Comparison of ENCODE assay signal across 30 cellular contexts in genomic region chr5:28281381-28281780, GRCh38.
DNase-seq lines count a peak whose midpoint lies in the region; FAIRE-seq and TF ChIP-seq lines count a peak whose summit lies in the region.
"Had no signal": no experiment of that assay in that cellular context is flagged by ENCODE, and none has a peak within 500 bp of the region (broad histone marks: within the 10 kb centered on the region; RNA-seq: fewer than 3 reads in every experiment).

No MANE protein-coding gene starts in this region.

- H3K27me3 Mint-ChIP-seq in astrocyte (ENCODE audit: low read depth, unreplicated experiment) (no peaks in the 10 kb centered on the region), neural progenitor cell (ENCODE audit: insufficient read depth, low read depth) (no peaks in the 10 kb centered on the region)
- H3K27me3 Mint-ChIP-seq: activated CD4-positive, alpha-beta memory T cell treated with anti-CD3 and anti-CD28 coated beads for 36 hours; CD4-positive, CD25-positive, alpha-beta regulatory T cell; memory B cell had no signal

- H3K4me3 Mint-ChIP-seq in astrocyte (ENCODE audit: unreplicated experiment) (no peak overlapping the region), neural progenitor cell (no peak overlapping the region)
- H3K4me3 Mint-ChIP-seq: activated CD4-positive, alpha-beta memory T cell treated with anti-CD3 and anti-CD28 coated beads for 36 hours; CD4-positive, CD25-positive, alpha-beta regulatory T cell; HFFc6; memory B cell had no signal

- H3K36me3 ChIP-seq in astrocyte (ENCODE audit: insufficient read depth, low read length) (no peaks in the 10 kb centered on the region), neural progenitor cell (no peaks in the 10 kb centered on the region)
- H3K36me3 ChIP-seq: ascending aorta, SJSA1, uterus had no signal

- H4K20me1 ChIP-seq in astrocyte (ENCODE audit: insufficient read depth, low read length), result no peaks in the 10 kb centered on the region
- no peaks in the 10 kb centered on the region for H4K20me1 ChIP-seq in neural progenitor cell (ENCODE audit: low read depth)

- peak; percentile 34 for FAIRE-seq in astrocyte (lab: Jason Lieb, UNC)
- FAIRE-seq: GM12892 had no signal

- no peak for TF ChIP-seq CTCF in astrocyte (IDR thresholded peaks at IDR 0.05; ENCODE audit: insufficient read depth, low read depth, low read length)
- no peak for TF ChIP-seq CTCF in fibroblast of pulmonary artery (IDR thresholded peaks at IDR 0.05; ENCODE audit: low read length, missing control alignments)
- TF ChIP-seq CTCF in neural progenitor cell (IDR thresholded peaks at IDR 0.05), result no peak

- H3K4me1 Mint-ChIP-seq in astrocyte (ENCODE audit: low read depth, unreplicated experiment) (peaks cover 22% of the 10 kb centered on the region), neural progenitor cell (no peaks in the 10 kb centered on the region)
- H3K4me1 Mint-ChIP-seq: CD4-positive, CD25-positive, alpha-beta regulatory T cell; memory B cell had no signal

- DNase-seq in LHCN-M2 (ENCODE audit: low read depth) (peak; percentile 48), astrocyte (ENCODE audit: low read depth) (peak; percentile 51), fibroblast of pulmonary artery (ENCODE audit: low read depth) (peak; percentile 34), stromal cell of bone marrow (ENCODE audit: low read depth) (peak; percentile 13), islet precursor cell (no peak), NCI-H2171 (lab: John Stamatoyannopoulos, UW) (no peak), neural progenitor cell (ENCODE audit: low spot score) (no peak)
- DNase-seq: activated CD4-positive, alpha-beta memory T cell treated with anti-CD3 and anti-CD28 coated beads for 36 hours; activated CD8-positive, alpha-beta memory T cell treated with anti-CD3 and anti-CD28 coated beads, Interleukin-2, amount 50 U/mL, for 48 hours; CD4-positive, CD25-positive, alpha-beta regulatory T cell; DMS 273 treated with DMSO at 0.1 percent for 48 hours; EL; foreskin fibroblast; GM23248; HFFc6; Kasumi-1; NCI-H1694; NCI-H526; psoas muscle; stimulated activated naive CD4-positive, alpha-beta T cell; T-helper 1 cell; testis; uterus had no signal

- peak overlapping the region; percentile 96 for H3K27ac Mint-ChIP-seq in astrocyte (ENCODE audit: unreplicated experiment)
- no peak overlapping the region for H3K27ac Mint-ChIP-seq in neural progenitor cell
- H3K27ac Mint-ChIP-seq: activated CD4-positive, alpha-beta memory T cell treated with anti-CD3 and anti-CD28 coated beads for 36 hours; activated naive CD4-positive, alpha-beta T cell treated with anti-CD3 and anti-CD28 coated beads, Interleukin-2, amount 50 U/mL, for 72 hours; CD4-positive, CD25-positive, alpha-beta regulatory T cell; HFFc6; memory B cell had no signal

- H3K27ac ChIP-seq in astrocyte (ENCODE audit: low read depth, low read length) (no peak overlapping the region), neural progenitor cell (no peak overlapping the region)
- H3K27ac ChIP-seq: ascending aorta, epithelial cell of prostate, GM23248, HL-60, psoas muscle, SJSA1, testis, uterus had no signal

- peaks cover 4% of the 10 kb centered on the region for H3K4me1 ChIP-seq in astrocyte (ENCODE audit: insufficient read depth, low read length)
- no peaks in the 10 kb centered on the region for H3K4me1 ChIP-seq in neural progenitor cell
- H3K4me1 ChIP-seq: ascending aorta, psoas muscle, SJSA1, testis, uterus had no signal

- H3K36me3 Mint-ChIP-seq in astrocyte (ENCODE audit: low read depth, unreplicated experiment) (no peaks in the 10 kb centered on the region), neural progenitor cell (no peaks in the 10 kb centered on the region)
- H3K36me3 Mint-ChIP-seq: activated CD4-positive, alpha-beta memory T cell treated with anti-CD3 and anti-CD28 coated beads for 36 hours; activated naive CD4-positive, alpha-beta T cell treated with anti-CD3 and anti-CD28 coated beads, Interleukin-2, amount 50 U/mL, for 72 hours; CD4-positive, CD25-positive, alpha-beta regulatory T cell; memory B cell had no signal

- no peak overlapping the region for H3K4me3 ChIP-seq in astrocyte (ENCODE audit: insufficient read depth, low read depth, low read length)
- no peak overlapping the region for H3K4me3 ChIP-seq in fibroblast of pulmonary artery (replicated peaks; ENCODE audit: low read depth, low read length)
- no peak overlapping the region for H3K4me3 ChIP-seq in neural progenitor cell
- H3K4me3 ChIP-seq: ascending aorta, GM23248, psoas muscle, SJSA1, testis, uterus had no signal

- H3F3A ChIP-seq in neural progenitor cell (ENCODE audit: low read depth), result no peaks in the 10 kb centered on the region

- H3K9me3 ChIP-seq in astrocyte (ENCODE audit: insufficient read depth, low read depth, low read length), result no peaks in the 10 kb centered on the region
- no peaks in the 10 kb centered on the region for H3K9me3 ChIP-seq in neural progenitor cell (ENCODE audit: low read depth)
- H3K9me3 ChIP-seq: ascending aorta, psoas muscle, SJSA1, testis, uterus had no signal

- H3K9me3 Mint-ChIP-seq in astrocyte (ENCODE audit: unreplicated experiment) (no peaks in the 10 kb centered on the region), neural progenitor cell (no peaks in the 10 kb centered on the region)

- H3K79me2 ChIP-seq in astrocyte (ENCODE audit: insufficient read depth, low read length) (no peaks in the 10 kb centered on the region), neural progenitor cell (ENCODE audit: low read depth) (no peaks in the 10 kb centered on the region)

- no peak overlapping the region for H2AFZ ChIP-seq in astrocyte (ENCODE audit: low read depth, low read length)
- no peak overlapping the region for H2AFZ ChIP-seq in neural progenitor cell (replicated peaks)
- H2AFZ ChIP-seq: GM23248 had no signal

- H3K4me2 ChIP-seq in astrocyte (ENCODE audit: low read length), result no peak overlapping the region
- H3K4me2 ChIP-seq in neural progenitor cell, result no peak overlapping the region

- no peaks in the 10 kb centered on the region for H3K27me3 ChIP-seq in astrocyte (ENCODE audit: insufficient read depth, low read length)
- H3K27me3 ChIP-seq in neural progenitor cell, result no peaks in the 10 kb centered on the region
- H3K27me3 ChIP-seq: ascending aorta, SJSA1, testis, uterus had no signal

- H3K9ac ChIP-seq in astrocyte (ENCODE audit: low read length), result no peak overlapping the region
- H3K9ac ChIP-seq in neural progenitor cell, result no peak overlapping the region
- H3K9ac ChIP-seq: GM23248 had no signal

Comparison
In these comparisons a context has a peak if more than half of its experiments do, and no peak if none do; other contexts are left out.
1. DNase-seq: peak in LHCN-M2 (single experiment), astrocyte (single experiment), fibroblast of pulmonary artery (single experiment) and stromal cell of bone marrow (single experiment); none in islet precursor cell (single experiment), NCI-H2171 (single experiment) and neural progenitor cell (single experiment).